25 cellular contexts compared by ENCODE assay signal in the genomic region with DNA sequence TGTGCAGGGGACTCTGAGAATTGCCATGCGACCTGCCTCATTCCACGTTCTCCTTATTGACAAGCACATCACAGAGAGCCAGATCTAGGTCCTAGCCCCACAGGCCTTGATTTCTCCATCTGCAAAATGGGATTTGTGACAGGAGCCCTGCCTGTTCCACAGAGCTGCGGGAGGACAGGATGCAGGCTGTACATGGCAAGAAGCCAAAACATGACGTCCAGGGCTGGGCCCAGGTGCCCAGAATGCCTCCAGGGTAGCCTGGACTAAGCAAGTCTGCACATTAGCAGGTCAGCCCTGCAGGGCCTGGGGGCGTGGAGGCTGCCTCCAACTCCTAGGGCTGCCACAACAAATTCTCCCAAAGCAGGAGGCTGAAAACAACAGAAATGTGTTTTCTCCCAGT.
DNase-seq lines count a peak whose midpoint lies in the region; ATAC-seq and TF ChIP-seq lines count a peak whose summit lies in the region.
"Had no signal": no experiment of that assay in that cellular context is flagged by ENCODE, and none has a peak within 500 bp of the region (broad histone marks: within the 10 kb centered on the region; RNA-seq: fewer than 3 reads in every experiment).

No MANE protein-coding gene starts in this region.

- H3K27me3 ChIP-seq in SK-N-SH (ENCODE audit: insufficient read depth), result no peaks in the 10 kb centered on the region
- H3K27me3 ChIP-seq in RWPE2 (ENCODE audit: insufficient read depth, poor library complexity, severe bottlenecking), result peaks cover 8% of the 10 kb centered on the region
- H3K27me3 ChIP-seq: BLaER1 had no signal

- H4K20me1 ChIP-seq in SK-N-SH (ENCODE audit: insufficient read depth), result no peaks in the 10 kb centered on the region
- H4K20me1 ChIP-seq: BLaER1 had no signal

- DNase-seq in DMS53 (lab: John Stamatoyannopoulos, UW) (peak; percentile 49), DMS53 treated with DMSO at 0.1 percent for 48 hours (lab: John Stamatoyannopoulos, UW; ENCODE audit: unreplicated experiment) (no peak), SK-N-SH (peak; percentile 72), RWPE2 (ENCODE audit: low spot score) (no peak), NOMO-1 treated with dmso at 0.1 percent for 144 hours (lab: John Stamatoyannopoulos, UW; ENCODE audit: unreplicated experiment) (no peak)
- DNase-seq in stimulated activated naive B cell treated with anti-CD40 and anti-IgM and Interleukin-4, amounts not matched to agents 10 μg/mL and 1 μg/mL and 100 μg/mL, for 72 hours, result no peak
- DNase-seq: ACHN; CD4-positive, CD25-positive, alpha-beta regulatory T cell; GDM1; GOT3; HCEC 1CT; IMR-90; MM.1S; NCI-H187 treated with DMSO at 0.1 percent for 48 hours; NCI-H226; NCI-H510A; NCI-H82; SJCRH30; T-cell had no signal

- H3K9me3 Mint-ChIP-seq in stimulated activated naive B cell treated with anti-CD40 and anti-IgM and Interleukin-4, amounts not matched to agents 10 μg/mL and 1 μg/mL and 100 μg/mL, for 72 hours, result no peaks in the 10 kb centered on the region
- H3K9me3 Mint-ChIP-seq: CD4-positive, CD25-positive, alpha-beta regulatory T cell; T-cell had no signal

- TF ChIP-seq CTCF in SK-N-SH (IDR thresholded peaks at IDR 0.05) (no peak), RWPE2 (IDR thresholded peaks at IDR 0.05; ENCODE audit: poor library complexity, severe bottlenecking) (no peak)

- peaks cover 1 to 2% of the 10 kb centered on the region in 2 donors for H3K4me1 Mint-ChIP-seq in stimulated activated naive B cell treated with anti-CD40 and anti-IgM and Interleukin-4, amounts not matched to agents 10 μg/mL and 1 μg/mL and 100 μg/mL, for 72 hours
- H3K4me1 Mint-ChIP-seq: T-cell had no signal

- H3K4me3 ChIP-seq in SK-N-SH (ENCODE audit: low read depth in 2 of 2, low read length in 1 of 2) (no peak overlapping the region), RWPE2 (ENCODE audit: severe bottlenecking) (no peak overlapping the region)
- H3K4me3 ChIP-seq: BLaER1, GM12878, SJCRH30 had no signal

- no peak overlapping the region for H3K27ac Mint-ChIP-seq in stimulated activated naive B cell treated with anti-CD40 and anti-IgM and Interleukin-4, amounts not matched to agents 10 μg/mL and 1 μg/mL and 100 μg/mL, for 72 hours
- H3K27ac Mint-ChIP-seq: CD4-positive, CD25-positive, alpha-beta regulatory T cell had no signal

- POLR2A ChIA-PET in SK-N-SH (lab: Yijun Ruan, JAX), result no interaction called here

- WGBS in SK-N-SH (ENCODE audit: low lambda C conversion rate), result 47% methylated on average over 4 of the region's 5 CpGs

- H3K27ac ChIP-seq in SK-N-SH (ENCODE audit: low read depth in 2 of 2, low read length in 1 of 2), result no peak overlapping the region
- no peak overlapping the region for H3K27ac ChIP-seq in RWPE2 (ENCODE audit: poor library complexity, severe bottlenecking)
- H3K27ac ChIP-seq: 22Rv1, BLaER1, KMS-11, SJCRH30 had no signal

- H3K36me3 Mint-ChIP-seq in stimulated activated naive B cell treated with anti-CD40 and anti-IgM and Interleukin-4, amounts not matched to agents 10 μg/mL and 1 μg/mL and 100 μg/mL, for 72 hours, result no peaks in the 10 kb centered on the region
- H3K36me3 Mint-ChIP-seq: CD4-positive, CD25-positive, alpha-beta regulatory T cell; T-cell had no signal

- H3K9me3 ChIP-seq in SK-N-SH (no peaks in the 10 kb centered on the region), RWPE2 (ENCODE audit: severe bottlenecking) (no peaks in the 10 kb centered on the region)
- H3K9me3 ChIP-seq: BLaER1, SJCRH30 had no signal

- H3K36me3 ChIP-seq in SK-N-SH (replicated peaks in 1 of 2; ENCODE audit: control insufficient read depth in 1 of 2, insufficient read depth in 2 of 2, low read length in 1 of 2) (no peaks in the 10 kb centered on the region), RWPE2 (ENCODE audit: low read depth) (no peaks in the 10 kb centered on the region)
- H3K36me3 ChIP-seq: BLaER1, SJCRH30 had no signal

- TF ChIP-seq EP300 in SK-N-SH (IDR thresholded peaks at IDR 0.05; ENCODE audit: borderline replicate concordance in 1 of 2, low read depth in 1 of 2, low read length in 1 of 2), result no peak

- H3K4me1 ChIP-seq in SK-N-SH (ENCODE audit: control insufficient read depth in 1 of 2, insufficient read depth in 2 of 2, low read depth in 1 of 2, low read length in 1 of 2) (peaks cover 0 to 5% of the 10 kb centered on the region in 2 experiments; a peak in 1 of 4 replicates), RWPE2 (ENCODE audit: insufficient read depth, poor library complexity, severe bottlenecking) (no peaks in the 10 kb centered on the region)
- H3K4me1 ChIP-seq: BLaER1, SJCRH30 had no signal

- no peaks in the 10 kb centered on the region for H3F3A ChIP-seq in SK-N-SH (replicated peaks; ENCODE audit: insufficient read depth)

- no peak for TF ChIP-seq RAD21 in SK-N-SH (IDR thresholded peaks at IDR 0.05; ENCODE audit: low read length)

- no peak overlapping the region for H2AFZ ChIP-seq in SK-N-SH (ENCODE audit: low read depth)

- no peaks in the 10 kb centered on the region for H3K9me2 ChIP-seq in SK-N-SH

- ATAC-seq in SK-N-SH treated with all-trans-retinoic acid at 6 μM for 48 hours (no peak), RWPE2 (ENCODE audit: low read depth) (peak; percentile 42)
- ATAC-seq in stimulated activated naive B cell treated with anti-CD40 and anti-IgM and Interleukin-4, amounts not matched to agents 10 μg/mL and 1 μg/mL and 100 μg/mL, for 72 hours (replicated peaks), result no peak
- ATAC-seq: GM12878, Panc1, T-cell had no signal

- no peak overlapping the region for H3K4me3 Mint-ChIP-seq in stimulated activated naive B cell treated with anti-CD40 and anti-IgM and Interleukin-4, amounts not matched to agents 10 μg/mL and 1 μg/mL and 100 μg/mL, for 72 hours
- H3K4me3 Mint-ChIP-seq: CD4-positive, CD25-positive, alpha-beta regulatory T cell; T-cell had no signal

- no peaks in the 10 kb centered on the region for H3K79me2 ChIP-seq in SK-N-SH (ENCODE audit: insufficient read depth)

- peaks cover 18 to 20% of the 10 kb centered on the region in 2 donors for H3K27me3 Mint-ChIP-seq in stimulated activated naive B cell treated with anti-CD40 and anti-IgM and Interleukin-4, amounts not matched to agents 10 μg/mL and 1 μg/mL and 100 μg/mL, for 72 hours
- H3K27me3 Mint-ChIP-seq: CD4-positive, CD25-positive, alpha-beta regulatory T cell had no signal

- H3K9ac ChIP-seq in SK-N-SH, result no peak overlapping the region
- H3K9ac ChIP-seq: BLaER1, KMS-11 had no signal

- no peak overlapping the region for H3K4me2 ChIP-seq in SK-N-SH
- H3K4me2 ChIP-seq: BLaER1, KMS-11 had no signal

- CTCF ChIA-PET in SK-N-SH (lab: Yijun Ruan, JAX), result interaction anchor here (1.2 to 1.4 kb wide), 2 partner anchors 56 to 170 kb away, joined by 3 read pairs; no protein-coding TSS in a partner anchor

TF ChIP-seq in SK-N-SH, 30 proteins besides CTCF, POLR2A, EP300 and RAD21 (continues in another document):
- TF ChIP-seq GABPA (IDR thresholded peaks at IDR 0.05; ENCODE audit: low read depth) (no peak), EZH2phosphoT487 (IDR thresholded peaks at IDR 0.05; ENCODE audit: borderline replicate concordance, low read depth) (no peak), ZBTB33 (IDR thresholded peaks at IDR 0.05; ENCODE audit: borderline replicate concordance, low read depth) (no peak), YY1 (IDR thresholded peaks at IDR 0.05; ENCODE audit: low read depth) (no peak)

TF ChIP-seq in SK-N-SH treated with all-trans-retinoic acid at 6 μM for 48 hours, 23 proteins besides CTCF, POLR2A, EP300 and RAD21 (continues in another document):
- no peak for TF ChIP-seq PPARA (CRISPR knock-in tag; IDR thresholded peaks at IDR 0.05; ENCODE audit: borderline replicate concordance)
- no peak for TF ChIP-seq ESRRG (CRISPR knock-in tag; IDR thresholded peaks at IDR 0.05)
- TF ChIP-seq TCF4 (CRISPR knock-in tag; IDR thresholded peaks at IDR 0.05; ENCODE audit: borderline replicate concordance), result no peak
- no peak for TF ChIP-seq OSR1 (CRISPR knock-in tag; IDR thresholded peaks at IDR 0.05)
- TF ChIP-seq ARNTL (CRISPR knock-in tag; IDR thresholded peaks at IDR 0.05; ENCODE audit: borderline replicate concordance, low read depth), result no peak
- TF ChIP-seq, protein P1, sequence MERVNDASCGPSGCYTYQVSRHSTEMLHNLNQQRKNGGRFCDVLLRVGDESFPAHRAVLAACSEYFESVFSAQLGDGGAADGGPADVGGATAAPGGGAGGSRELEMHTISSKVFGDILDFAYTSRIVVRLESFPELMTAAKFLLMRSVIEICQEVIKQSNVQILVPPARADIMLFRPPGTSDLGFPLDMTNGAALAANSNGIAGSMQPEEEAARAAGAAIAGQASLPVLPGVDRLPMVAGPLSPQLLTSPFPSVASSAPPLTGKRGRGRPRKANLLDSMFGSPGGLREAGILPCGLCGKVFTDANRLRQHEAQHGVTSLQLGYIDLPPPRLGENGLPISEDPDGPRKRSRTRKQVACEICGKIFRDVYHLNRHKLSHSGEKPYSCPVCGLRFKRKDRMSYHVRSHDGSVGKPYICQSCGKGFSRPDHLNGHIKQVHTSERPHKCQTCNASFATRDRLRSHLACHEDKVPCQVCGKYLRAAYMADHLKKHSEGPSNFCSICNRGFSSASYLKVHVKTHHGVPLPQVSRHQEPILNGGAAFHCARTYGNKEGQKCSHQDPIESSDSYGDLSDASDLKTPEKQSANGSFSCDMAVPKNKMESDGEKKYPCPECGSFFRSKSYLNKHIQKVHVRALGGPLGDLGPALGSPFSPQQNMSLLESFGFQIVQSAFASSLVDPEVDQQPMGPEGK (CRISPR knock-in tag; IDR thresholded peaks at IDR 0.05; ENCODE audit: borderline replicate concordance), result no peak
- no peak for TF ChIP-seq ZNF70 (CRISPR knock-in tag; IDR thresholded peaks at IDR 0.05)
- no peak for TF ChIP-seq BACH2 (CRISPR knock-in tag; IDR thresholded peaks at IDR 0.05; ENCODE audit: borderline replicate concordance)
- TF ChIP-seq GLIS3 (CRISPR knock-in tag; IDR thresholded peaks at IDR 0.05), result no peak
- TF ChIP-seq RARB (CRISPR knock-in tag; IDR thresholded peaks at IDR 0.05), result no peak
- no peak for TF ChIP-seq CSDC2 (CRISPR knock-in tag; IDR thresholded peaks at IDR 0.05)

Comparison
In these comparisons a context has a peak if more than half of its experiments do, and no peak if none do; other contexts are left out.
1. DNase-seq: peak in DMS53 (single experiment) and SK-N-SH (single experiment); none in DMS53 treated with DMSO at 0.1 percent for 48 hours (single experiment), RWPE2 (single experiment), stimulated activated naive B cell treated with anti-CD40 and anti-IgM and Interleukin-4, amounts not matched to agents 10 μg/mL and 1 μg/mL and 100 μg/mL, for 72 hours (single experiment) and NOMO-1 treated with dmso at 0.1 percent for 144 hours (single experiment).